15 cellular contexts compared by ENCODE assay signal in genomic region chr7:152751449-152752141, GRCh38. TPM values are rescaled to one million over a fixed set of nuclear protein-coding genes. Genes with fewer than 3 reads are reported as not detected.
DNase-seq lines count a peak whose midpoint lies in the region; ATAC-seq and TF ChIP-seq lines count a peak whose summit lies in the region.
"Had no signal": no experiment of that assay in that cellular context is flagged by ENCODE, and none has a peak within 500 bp of the region (broad histone marks: within the 10 kb centered on the region; RNA-seq: fewer than 3 reads in every experiment).

No MANE protein-coding gene starts in this region.

- H3K4me3 ChIP-seq in lower leg skin (ENCODE audit: low read depth, poor library complexity, severe bottlenecking): no peak overlapping the region
- H3K4me3 ChIP-seq: adrenal gland, coronary artery, neural progenitor cell had no signal

- intact Hi-C loops in lower leg skin (cut with DNase I; ENCODE audit: low total_unique reads): no loop called here

- DNase-seq in fibroblast of peridontal ligament (ENCODE audit: extremely low read depth): peak; percentile 3
- DNase-seq in stimulated activated naive CD4-positive, alpha-beta T cell (lab: John Stamatoyannopoulos, UW): no peak
- no peak for DNase-seq in dermis blood vessel endothelial cell
- DNase-seq in lower leg skin (ENCODE audit: low spot score in 2 of 2): no peak
- DNase-seq in foreskin keratinocyte: no peak
- DNase-seq: adrenal gland, NCI-H2171, OCI-M1 had no signal

- TF ChIP-seq POLR2A in lower leg skin (IDR thresholded peaks at IDR 0.05): no peak

- 61 to 67% methylated on average over 3 of the region's 3 CpGs for WGBS in lower leg skin, 2 donors

- no peak overlapping the region for H3K27ac ChIP-seq in foreskin keratinocyte
- H3K27ac ChIP-seq: adrenal gland, coronary artery, neural progenitor cell had no signal

- no peaks in the 10 kb centered on the region for H3K27me3 ChIP-seq in foreskin keratinocyte
- H3K27me3 ChIP-seq: adrenal gland, neural progenitor cell had no signal

- ATAC-seq in GM18870 (IDR thresholded peaks at IDR 0.05; ENCODE audit: unreplicated experiment) (peak; percentile 74), GM21529 (IDR thresholded peaks at IDR 0.05; ENCODE audit: unreplicated experiment) (peak; percentile 63), HG03457 (IDR thresholded peaks at IDR 0.05; ENCODE audit: unreplicated experiment) (peak; percentile 72), foreskin keratinocyte (no peak)
- ATAC-seq: esophagus mucosa, HCT116 had no signal

- H3K4me1 ChIP-seq in foreskin keratinocyte: no peaks in the 10 kb centered on the region
- H3K4me1 ChIP-seq: adrenal gland had no signal

- TF ChIP-seq CTCF in lower leg skin (IDR thresholded peaks at IDR 0.05): no peak
- TF ChIP-seq CTCF in foreskin keratinocyte (conservative IDR thresholded peaks at IDR 0.05): no peak

RNA-seq across cellular contexts. Expression of gene ACTR3B, which starts 8.0 kb away (rescaled TPM):
- 4.3 and 10.0 TPM in 2 replicates for total RNA-seq in dermis blood vessel endothelial cell
- total RNA-seq in lower leg skin: 1 to 10 TPM; 5.0 to 5.5 (median 5.3) TPM
- 3.7 and 5.2 TPM in 2 replicates for total RNA-seq in foreskin keratinocyte
- polyA plus RNA-seq in foreskin keratinocyte: 3.1 and 3.9 TPM in 2 replicates
